Comparison of ENCODE assay signal across 1 cellular context in genomic region chr1:42429623-42430022, GRCh38.
A peak's percentile ranks its signal among the peaks of the same experiment; 100 is the strongest.
TF ChIP-seq lines count a peak whose summit lies in the region.

No MANE protein-coding gene starts in this region.

TF ChIP-seq in HepG2, 621 proteins besides CTCF, POLR2A, EP300 and RAD21:
- no peak for TF ChIP-seq ZNF75D (CRISPR knock-in tag; IDR thresholded peaks at IDR 0.05; ENCODE audit: borderline replicate concordance)
- peak; percentile 80 for TF ChIP-seq TEAD3 (CRISPR knock-in tag; optimal IDR thresholded peaks at IDR 0.05; ENCODE audit: borderline replicate concordance)
- no peak for TF ChIP-seq CCDC6 (CRISPR knock-in tag; IDR thresholded peaks at IDR 0.05)
- TF ChIP-seq ZNF737 (CRISPR knock-in tag; IDR thresholded peaks at IDR 0.05; ENCODE audit: borderline replicate concordance): no peak
- 0 out of 2 replicates have a peak, but pooled peaks have one; percentile 23 for TF ChIP-seq ARID5B (CRISPR knock-in tag; IDR thresholded peaks at IDR 0.05)
- peak; percentile 68 for TF ChIP-seq HNF4A (CRISPR knock-in tag; IDR thresholded peaks at IDR 0.05)
- TF ChIP-seq ZBTB20 (CRISPR knock-in tag; IDR thresholded peaks at IDR 0.05; ENCODE audit: borderline replicate concordance, low read depth): 0 out of 2 replicates have a peak, but pooled peaks have one; percentile 36
- TF ChIP-seq ARID3A (IDR thresholded peaks at IDR 0.05; ENCODE audit: low read depth, low read length): peak; percentile 73
- TF ChIP-seq PAXIP1 (CRISPR knock-in tag; conservative IDR thresholded peaks at IDR 0.05): 0 out of 2 replicates have a peak, but pooled peaks have one; percentile 18
- TF ChIP-seq ZFP90 (CRISPR knock-in tag; IDR thresholded peaks at IDR 0.05; ENCODE audit: borderline replicate concordance): no peak
- TF ChIP-seq ESRRA (CRISPR knock-in tag; IDR thresholded peaks at IDR 0.05; ENCODE audit: low read depth): peak; percentile 45; the same call in 1 of the 2 replicates
